8 cellular contexts compared by ENCODE assay signal in genomic region chr7:29194206-29194593, GRCh38. TPM values are rescaled to one million over a fixed set of nuclear protein-coding genes. Genes with fewer than 3 reads are reported as not detected.
DNase-seq lines count a peak whose midpoint lies in the region; ATAC-seq and TF ChIP-seq lines count a peak whose summit lies in the region.

No MANE protein-coding gene starts in this region.

- no peaks in the 10 kb centered on the region for H3K27me3 ChIP-seq in colonic mucosa
- H3K27me3 ChIP-seq in mesendoderm (ENCODE audit: insufficient read depth, low read length, poor library complexity), result peaks cover 9% of the 10 kb centered on the region
- H3K27me3 ChIP-seq in upper lobe of right lung, result peaks cover 18% of the 10 kb centered on the region

- H3K27ac ChIP-seq in colonic mucosa, result peak overlapping the region; percentile 62
- H3K27ac ChIP-seq in mesendoderm (ENCODE audit: low read depth, low read length), result no peak overlapping the region
- H3K27ac ChIP-seq in upper lobe of right lung, result peak overlapping the region; percentile 34

- H2BK15ac ChIP-seq in mesendoderm (replicated peaks; ENCODE audit: low read depth), result no peak overlapping the region

- peak overlapping the region; percentile 81 for H3K4me2 ChIP-seq in mesendoderm (ENCODE audit: low read length)

- H3K36me3 ChIP-seq in colonic mucosa (no peaks in the 10 kb centered on the region), mesendoderm (ENCODE audit: control insufficient read depth, insufficient read depth, low read length) (no peaks in the 10 kb centered on the region), upper lobe of right lung (no peaks in the 10 kb centered on the region)

- peak overlapping the region; percentile 85 for H3K56ac ChIP-seq in mesendoderm (ENCODE audit: low read length)

- no CpG with 5 or more reads among the region's 40 CpGs for WGBS in mesendoderm (ENCODE audit: extremely low coverage, insufficient coverage, low lambda C conversion rate)

- no peak overlapping the region for H3K4ac ChIP-seq in mesendoderm (ENCODE audit: low read depth, low read length)

- H3K18ac ChIP-seq in mesendoderm (ENCODE audit: low read length), result peak overlapping the region; percentile 20

- H3K4me1 ChIP-seq in colonic mucosa, result no peaks in the 10 kb centered on the region
- peaks cover 17% of the 10 kb centered on the region for H3K4me1 ChIP-seq in mesendoderm (ENCODE audit: control insufficient read depth, low read depth, low read length)
- peaks cover 7% of the 10 kb centered on the region for H3K4me1 ChIP-seq in upper lobe of right lung

- no peaks in the 10 kb centered on the region for H3K79me1 ChIP-seq in mesendoderm (ENCODE audit: low read length)

- no peaks in the 10 kb centered on the region for H3K79me2 ChIP-seq in mesendoderm (ENCODE audit: control insufficient read depth, insufficient read depth, low read length)

- H3K9me3 ChIP-seq in colonic mucosa, result no peaks in the 10 kb centered on the region
- H3K9me3 ChIP-seq in upper lobe of right lung, result no peaks in the 10 kb centered on the region

- peak; percentile 92 for DNase-seq in DMS 273 (lab: John Stamatoyannopoulos, UW; ENCODE audit: unreplicated experiment)
- peak; percentile 64 for DNase-seq in NCI-H1092 (lab: John Stamatoyannopoulos, UW)
- peak; percentile 31 for DNase-seq in colonic mucosa
- DNase-seq in mesendoderm, result peak; percentile 38
- peak; percentile 65 for DNase-seq in upper lobe of right lung
- DNase-seq in midbrain (lab: John Stamatoyannopoulos, UW), result no peak

- TF ChIP-seq CTCF in colonic mucosa (IDR thresholded peaks at IDR 0.05) (no peak), upper lobe of right lung (IDR thresholded peaks at IDR 0.05) (no peak)

- H4K8ac ChIP-seq in mesendoderm (ENCODE audit: low read depth, low read length), result no peak overlapping the region

- H3K4me3 ChIP-seq in colonic mucosa, result peak overlapping the region; percentile 75
- peak overlapping the region; percentile 50 for H3K4me3 ChIP-seq in mesendoderm (ENCODE audit: low read length)
- peak overlapping the region; percentile 70 for H3K4me3 ChIP-seq in upper lobe of right lung

- no peak overlapping the region for H2BK5ac ChIP-seq in mesendoderm (ENCODE audit: low read length)

- intact Hi-C loops in colonic mucosa (cut with DNase I) (loop anchor here (5.0 to 10.0 kb wide), 2 partner anchors 141 to 213 kb away; no protein-coding TSS in a partner anchor), upper lobe of right lung (cut with DNase I) (no loop called here)

- H3K9ac ChIP-seq in colonic mucosa (ENCODE audit: low read depth in 2 of 2, low read length in 2 of 2), result peak overlapping the region; percentile 70 to 76
- peak overlapping the region; percentile 61 for H3K9ac ChIP-seq in mesendoderm (ENCODE audit: low read length)

- no peak overlapping the region for H4K5ac ChIP-seq in mesendoderm (ENCODE audit: low read length)

- no peak overlapping the region for H2AK5ac ChIP-seq in mesendoderm (ENCODE audit: low read length)

- H2BK120ac ChIP-seq in mesendoderm (ENCODE audit: low read depth, low read length), result no peak overlapping the region

- H3K23ac ChIP-seq in mesendoderm (ENCODE audit: low read length), result peak overlapping the region; percentile 82

- ATAC-seq in upper lobe of right lung (peak; percentile 34), HG02852 (IDR thresholded peaks at IDR 0.05; ENCODE audit: unreplicated experiment) (no peak), HG03139 (IDR thresholded peaks at IDR 0.05; ENCODE audit: unreplicated experiment) (no peak)

RNA-seq across cellular contexts. Expression of gene CHN2, which starts 0.4 kb away (rescaled TPM):
- total RNA-seq in colonic mucosa (10 to 100 TPM; 12.8 to 19.8 TPM), upper lobe of right lung (14.4 TPM)
- polyA plus RNA-seq in mesendoderm (2013, experiment 1 of 2), result 7.2 TPM
- polyA plus RNA-seq in mesendoderm (2013, experiment 2 of 2), result 5.3 TPM

RNA-seq across cellular contexts. Expression of gene CPVL, which starts 47.9 kb away (rescaled TPM):
- 10 to 100 TPM in 1 of 2 donors, 1 to 10 TPM in 1; 4.9 to 17.0 TPM for total RNA-seq in colonic mucosa
- 45.4 TPM for polyA plus RNA-seq in mesendoderm (2013, experiment 1 of 2)
- 45.8 TPM for polyA plus RNA-seq in mesendoderm (2013, experiment 2 of 2)
- 31.9 TPM for total RNA-seq in upper lobe of right lung
